2 cellular contexts compared by ENCODE assay signal in genomic region chr15:62899090-62899493, GRCh38.
TF ChIP-seq lines count a peak whose summit lies in the region.

No MANE protein-coding gene starts in this region.

TF ChIP-seq in HCT116, 20 proteins besides CTCF, POLR2A, EP300 and RAD21 (continued from another document):
- TF ChIP-seq ZFX (IDR thresholded peaks at IDR 0.05) (no peak), FOSL1 (IDR thresholded peaks at IDR 0.05; ENCODE audit: low read depth) (no peak), YY1 (IDR thresholded peaks at IDR 0.05; ENCODE audit: extremely low read depth, insufficient replicate concordance, low read depth, low read length) (no peak), CEBPB (IDR thresholded peaks at IDR 0.05; ENCODE audit: low read depth) (no peak), CBX3 (IDR thresholded peaks at IDR 0.05; ENCODE audit: low read depth) (no peak)

TF ChIP-seq in GM23338, 12 proteins besides CTCF, POLR2A, EP300 and RAD21 (continued from another document):
- TF ChIP-seq, protein P1, sequence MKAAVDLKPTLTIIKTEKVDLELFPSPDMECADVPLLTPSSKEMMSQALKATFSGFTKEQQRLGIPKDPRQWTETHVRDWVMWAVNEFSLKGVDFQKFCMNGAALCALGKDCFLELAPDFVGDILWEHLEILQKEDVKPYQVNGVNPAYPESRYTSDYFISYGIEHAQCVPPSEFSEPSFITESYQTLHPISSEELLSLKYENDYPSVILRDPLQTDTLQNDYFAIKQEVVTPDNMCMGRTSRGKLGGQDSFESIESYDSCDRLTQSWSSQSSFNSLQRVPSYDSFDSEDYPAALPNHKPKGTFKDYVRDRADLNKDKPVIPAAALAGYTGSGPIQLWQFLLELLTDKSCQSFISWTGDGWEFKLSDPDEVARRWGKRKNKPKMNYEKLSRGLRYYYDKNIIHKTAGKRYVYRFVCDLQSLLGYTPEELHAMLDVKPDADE (IDR thresholded peaks at IDR 0.05), result no peak
- TF ChIP-seq JUNB (IDR thresholded peaks at IDR 0.05; ENCODE audit: unreplicated experiment), result no peak
- no peak for TF ChIP-seq REST (IDR thresholded peaks at IDR 0.05; ENCODE audit: unreplicated experiment)
- TF ChIP-seq STAT1 (IDR thresholded peaks at IDR 0.05; ENCODE audit: unreplicated experiment), result no peak
- TF ChIP-seq ZNF114 (CRISPR knock-in tag; IDR thresholded peaks at IDR 0.05), result no peak
- TF ChIP-seq, protein P2, sequence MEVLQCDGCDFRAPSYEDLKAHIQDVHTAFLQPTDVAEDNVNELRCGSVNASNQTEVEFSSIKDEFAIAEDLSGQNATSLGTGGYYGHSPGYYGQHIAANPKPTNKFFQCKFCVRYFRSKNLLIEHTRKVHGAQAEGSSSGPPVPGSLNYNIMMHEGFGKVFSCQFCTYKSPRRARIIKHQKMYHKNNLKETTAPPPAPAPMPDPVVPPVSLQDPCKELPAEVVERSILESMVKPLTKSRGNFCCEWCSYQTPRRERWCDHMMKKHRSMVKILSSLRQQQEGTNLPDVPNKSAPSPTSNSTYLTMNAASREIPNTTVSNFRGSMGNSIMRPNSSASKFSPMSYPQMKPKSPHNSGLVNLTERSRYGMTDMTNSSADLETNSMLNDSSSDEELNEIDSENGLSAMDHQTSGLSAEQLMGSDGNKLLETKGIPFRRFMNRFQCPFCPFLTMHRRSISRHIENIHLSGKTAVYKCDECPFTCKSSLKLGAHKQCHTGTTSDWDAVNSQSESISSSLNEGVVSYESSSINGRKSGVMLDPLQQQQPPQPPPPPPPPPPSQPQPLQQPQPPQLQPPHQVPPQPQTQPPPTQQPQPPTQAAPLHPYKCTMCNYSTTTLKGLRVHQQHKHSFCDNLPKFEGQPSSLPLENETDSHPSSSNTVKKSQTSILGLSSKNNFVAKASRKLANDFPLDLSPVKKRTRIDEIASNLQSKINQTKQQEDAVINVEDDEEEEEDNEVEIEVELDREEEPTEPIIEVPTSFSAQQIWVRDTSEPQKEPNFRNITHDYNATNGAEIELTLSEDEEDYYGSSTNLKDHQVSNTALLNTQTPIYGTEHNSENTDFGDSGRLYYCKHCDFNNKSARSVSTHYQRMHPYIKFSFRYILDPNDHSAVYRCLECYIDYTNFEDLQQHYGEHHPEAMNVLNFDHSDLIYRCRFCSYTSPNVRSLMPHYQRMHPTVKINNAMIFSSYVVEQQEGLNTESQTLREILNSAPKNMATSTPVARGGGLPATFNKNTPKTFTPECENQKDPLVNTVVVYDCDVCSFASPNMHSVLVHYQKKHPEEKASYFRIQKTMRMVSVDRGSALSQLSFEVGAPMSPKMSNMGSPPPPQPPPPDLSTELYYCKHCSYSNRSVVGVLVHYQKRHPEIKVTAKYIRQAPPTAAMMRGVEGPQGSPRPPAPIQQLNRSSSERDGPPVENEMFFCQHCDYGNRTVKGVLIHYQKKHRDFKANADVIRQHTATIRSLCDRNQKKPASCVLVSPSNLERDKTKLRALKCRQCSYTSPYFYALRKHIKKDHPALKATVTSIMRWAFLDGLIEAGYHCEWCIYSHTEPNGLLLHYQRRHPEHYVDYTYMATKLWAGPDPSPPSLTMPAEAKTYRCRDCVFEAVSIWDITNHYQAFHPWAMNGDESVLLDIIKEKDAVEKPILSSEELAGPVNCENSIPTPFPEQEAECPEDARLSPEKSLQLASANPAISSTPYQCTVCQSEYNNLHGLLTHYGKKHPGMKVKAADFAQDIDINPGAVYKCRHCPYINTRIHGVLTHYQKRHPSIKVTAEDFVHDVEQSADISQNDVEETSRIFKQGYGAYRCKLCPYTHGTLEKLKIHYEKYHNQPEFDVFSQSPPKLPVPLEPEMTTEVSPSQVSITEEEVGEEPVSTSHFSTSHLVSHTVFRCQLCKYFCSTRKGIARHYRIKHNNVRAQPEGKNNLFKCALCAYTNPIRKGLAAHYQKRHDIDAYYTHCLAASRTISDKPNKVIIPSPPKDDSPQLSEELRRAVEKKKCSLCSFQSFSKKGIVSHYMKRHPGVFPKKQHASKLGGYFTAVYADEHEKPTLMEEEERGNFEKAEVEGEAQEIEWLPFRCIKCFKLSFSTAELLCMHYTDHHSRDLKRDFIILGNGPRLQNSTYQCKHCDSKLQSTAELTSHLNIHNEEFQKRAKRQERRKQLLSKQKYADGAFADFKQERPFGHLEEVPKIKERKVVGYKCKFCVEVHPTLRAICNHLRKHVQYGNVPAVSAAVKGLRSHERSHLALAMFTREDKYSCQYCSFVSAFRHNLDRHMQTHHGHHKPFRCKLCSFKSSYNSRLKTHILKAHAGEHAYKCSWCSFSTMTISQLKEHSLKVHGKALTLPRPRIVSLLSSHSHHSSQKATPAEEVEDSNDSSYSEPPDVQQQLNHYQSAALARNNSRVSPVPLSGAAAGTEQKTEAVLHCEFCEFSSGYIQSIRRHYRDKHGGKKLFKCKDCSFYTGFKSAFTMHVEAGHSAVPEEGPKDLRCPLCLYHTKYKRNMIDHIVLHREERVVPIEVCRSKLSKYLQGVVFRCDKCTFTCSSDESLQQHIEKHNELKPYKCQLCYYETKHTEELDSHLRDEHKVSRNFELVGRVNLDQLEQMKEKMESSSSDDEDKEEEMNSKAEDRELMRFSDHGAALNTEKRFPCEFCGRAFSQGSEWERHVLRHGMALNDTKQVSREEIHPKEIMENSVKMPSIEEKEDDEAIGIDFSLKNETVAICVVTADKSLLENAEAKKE (CRISPR knock-in tag; IDR thresholded peaks at IDR 0.05), result no peak
- no peak for TF ChIP-seq EZH2phosphoT487 (IDR thresholded peaks at IDR 0.05; ENCODE audit: unreplicated experiment)
- TF ChIP-seq EZH2 (IDR thresholded peaks at IDR 0.05; ENCODE audit: low read depth, unreplicated experiment), result no peak
- TF ChIP-seq ZNF331 (CRISPR knock-in tag; IDR thresholded peaks at IDR 0.05; ENCODE audit: low read depth), result no peak
- no peak for TF ChIP-seq POLR2AphosphoS5 (IDR thresholded peaks at IDR 0.05; ENCODE audit: low read depth)
- no peak for TF ChIP-seq CREB1 (CRISPR knock-in tag; IDR thresholded peaks at IDR 0.05; ENCODE audit: low read depth)
TF ChIP-seq in GM23338: peak in this region for 0.
